Comparison of ENCODE assay signal across 20 cellular contexts in the genomic region with DNA sequence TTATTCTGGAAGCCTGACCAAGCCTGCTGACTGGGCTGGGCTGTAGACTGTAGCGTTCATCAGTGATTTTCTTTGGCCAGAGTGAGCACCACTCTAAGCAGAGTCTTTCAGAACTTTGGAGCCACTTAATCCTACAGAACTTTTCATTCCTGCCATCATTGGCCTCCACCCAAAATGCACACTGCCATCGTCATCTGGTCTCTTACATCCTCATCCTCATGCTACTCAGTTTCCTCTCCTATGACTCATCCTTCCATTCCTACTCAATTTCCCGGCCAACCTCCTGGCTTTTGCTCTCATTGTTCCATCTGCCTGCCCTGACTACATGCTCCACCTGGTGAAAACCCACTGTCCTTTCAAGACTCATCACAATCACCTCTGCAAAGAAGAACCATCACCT.
A peak's percentile ranks its signal among the peaks of the same experiment; 100 is the strongest.
DNase-seq lines count a peak whose midpoint lies in the region; ATAC-seq and TF ChIP-seq lines count a peak whose summit lies in the region.
"Had no signal": no experiment of that assay in that cellular context is flagged by ENCODE, and none has a peak within 500 bp of the region (broad histone marks: within the 10 kb centered on the region; RNA-seq: fewer than 3 reads in every experiment).

No MANE protein-coding gene starts in this region.

- H3K27me3 Mint-ChIP-seq in activated CD4-positive, alpha-beta T cell treated with anti-CD3 and anti-CD28 coated beads for 36 hours: no peaks in the 10 kb centered on the region
- H3K27me3 Mint-ChIP-seq: activated T-helper 17 cell treated with anti-CD3 and anti-CD28 coated beads, Interleukin-2, amount 50 U/mL, for 72 hours; CD4-positive, alpha-beta memory T cell; IgD-negative memory B cell; stimulated activated naive CD8-positive, alpha-beta T cell treated with anti-CD3 and anti-CD28 coated beads, Interleukin-15, amount 100 ng/mL, for 72 hours had no signal

- H3K9me3 ChIP-seq in IMR-90 (ENCODE audit: control insufficient read depth, insufficient read depth, low read length) (no peaks in the 10 kb centered on the region), esophagus squamous epithelium (no peaks in the 10 kb centered on the region)
- H3K9me3 ChIP-seq: SJCRH30, upper lobe of right lung had no signal

- H2BK5ac ChIP-seq in IMR-90 (ENCODE audit: low read depth, low read length, poor library complexity, severe bottlenecking): no peak overlapping the region

- H2AFZ ChIP-seq in ACC112 (ENCODE audit: low read length, unreplicated experiment): peak overlapping the region; percentile 14
- no peak overlapping the region for H2AFZ ChIP-seq in IMR-90 (replicated peaks; ENCODE audit: low read length, poor library complexity)
- H2AFZ ChIP-seq: hepatocyte had no signal

- no peak overlapping the region for H2BK15ac ChIP-seq in IMR-90 (ENCODE audit: low read depth, low read length)

- H3K9me1 ChIP-seq in IMR-90 (ENCODE audit: insufficient read depth, low read length): no peaks in the 10 kb centered on the region

- H2BK120ac ChIP-seq in IMR-90 (ENCODE audit: low read depth, low read length): no peak overlapping the region

- H3K27ac ChIP-seq in ACC112 (ENCODE audit: low read depth, low read length) (0 out of 2 replicates have a peak overlapping the region, but pooled peaks have one; percentile 33), IMR-90 (ENCODE audit: insufficient read depth, low read length) (no peak overlapping the region), esophagus squamous epithelium (no peak overlapping the region)
- H3K27ac ChIP-seq: hepatocyte, SJCRH30, upper lobe of right lung had no signal

- H3K18ac ChIP-seq in IMR-90 (ENCODE audit: low read depth, low read length): no peak overlapping the region

- intact Hi-C loops in IMR-90 (cut with micrococcal nuclease): no loop called here
- intact Hi-C loops in esophagus squamous epithelium (cut with DNase I): no loop called here
- intact Hi-C loops in activated CD4-positive, alpha-beta T cell treated with anti-CD3 and anti-CD28 coated beads for 36 hours (cut with DNase I, micrococcal nuclease): no loop called here

- H4K5ac ChIP-seq in IMR-90 (ENCODE audit: low read depth, low read length): no peak overlapping the region

- H3K36me3 Mint-ChIP-seq in activated CD4-positive, alpha-beta T cell treated with anti-CD3 and anti-CD28 coated beads for 36 hours (ENCODE audit: low read depth): no peaks in the 10 kb centered on the region
- H3K36me3 Mint-ChIP-seq: CD4-positive, alpha-beta memory T cell; IgD-negative memory B cell had no signal

- WGBS in IMR-90 (ENCODE audit: extremely low coverage in 2 of 2, insufficient read length in 1 of 2), 2 experiments: 54% methylated on average over 3 of the region's 3 CpGs; no CpG with 5 or more reads in 1 of the 2 experiments
- 31 to 51% methylated on average over 3 of the region's 3 CpGs for WGBS in esophagus squamous epithelium, 2 donors

- TF ChIP-seq POLR2A in IMR-90 (IDR thresholded peaks at IDR 0.05; ENCODE audit: low read depth, low read length): no peak
- no peak for TF ChIP-seq POLR2A in esophagus squamous epithelium (IDR thresholded peaks at IDR 0.05)

- H3K36me3 ChIP-seq in ACC112 (ENCODE audit: insufficient read depth, low read length) (no peaks in the 10 kb centered on the region), IMR-90 (ENCODE audit: control insufficient read depth, insufficient read depth, low read length) (no peaks in the 10 kb centered on the region), esophagus squamous epithelium (no peaks in the 10 kb centered on the region)
- H3K36me3 ChIP-seq: SJCRH30, upper lobe of right lung had no signal

- no peak overlapping the region for H3K4me2 ChIP-seq in IMR-90 (ENCODE audit: low read depth, low read length)
- H3K4me2 ChIP-seq: hepatocyte had no signal

- no peak overlapping the region for H4K8ac ChIP-seq in IMR-90 (ENCODE audit: low read depth in 2 of 2, low read length in 2 of 2)

- CTCF ChIA-PET in IMR-90 (lab: Yijun Ruan, JAX): no interaction called here
- CTCF ChIA-PET in activated CD4-positive, alpha-beta T cell treated with anti-CD3 and anti-CD28 coated beads for 36 hours (lab: Charles Lee): interaction anchor here (1.5 kb wide), 1 partner anchor 13 kb away, joined by 6 read pairs; no protein-coding TSS in a partner anchor

- H3K27me3 ChIP-seq in ACC112 (ENCODE audit: insufficient read depth, low read length) (no peaks in the 10 kb centered on the region), IMR-90 (ENCODE audit: control insufficient read depth, insufficient read depth, low read length) (no peaks in the 10 kb centered on the region; the same call in 1 of the 2 replicates), esophagus squamous epithelium (no peaks in the 10 kb centered on the region)
- H3K27me3 ChIP-seq: hepatocyte, SJCRH30, upper lobe of right lung had no signal

- H4K20me1 ChIP-seq in IMR-90 (ENCODE audit: insufficient read depth, low read length): no peaks in the 10 kb centered on the region

- H3K4me3 ChIP-seq in ACC112 (ENCODE audit: low read depth, low read length) (no peak overlapping the region), IMR-90 (ENCODE audit: insufficient read depth, low read depth, low read length) (no peak overlapping the region), cardiac fibroblast (replicated peaks in 1 of 2; ENCODE audit: low read depth in 2 of 2, low read length in 2 of 2) (no peak overlapping the region), fibroblast of villous mesenchyme (ENCODE audit: low read depth, low read length) (no peak overlapping the region), esophagus squamous epithelium (no peak overlapping the region)
- H3K4me3 ChIP-seq: hepatocyte, SJCRH30, upper lobe of right lung had no signal

- no peak overlapping the region for H3K27ac Mint-ChIP-seq in activated CD4-positive, alpha-beta T cell treated with anti-CD3 and anti-CD28 coated beads for 36 hours
- H3K27ac Mint-ChIP-seq: activated T-helper 17 cell treated with anti-CD3 and anti-CD28 coated beads, Interleukin-2, amount 50 U/mL, for 72 hours; CD4-positive, alpha-beta memory T cell; IgD-negative memory B cell; stimulated activated naive CD8-positive, alpha-beta T cell treated with anti-CD3 and anti-CD28 coated beads, Interleukin-15, amount 100 ng/mL, for 72 hours; T-helper 2 cell treated with Interferon-gamma antibody and Interleukin-4, amounts not matched to agents 5 μg/mL and 100 μg/mL, for 36 hours had no signal

- H3K4me1 Mint-ChIP-seq in activated CD4-positive, alpha-beta T cell treated with anti-CD3 and anti-CD28 coated beads for 36 hours: no peaks in the 10 kb centered on the region
- H3K4me1 Mint-ChIP-seq: activated T-helper 17 cell treated with anti-CD3 and anti-CD28 coated beads, Interleukin-2, amount 50 U/mL, for 72 hours; CD4-positive, alpha-beta memory T cell; neural crest cell; stimulated activated naive CD8-positive, alpha-beta T cell treated with anti-CD3 and anti-CD28 coated beads, Interleukin-15, amount 100 ng/mL, for 72 hours had no signal

- H2AK9ac ChIP-seq in IMR-90 (replicated peaks; ENCODE audit: low read depth, low read length, poor library complexity): no peak overlapping the region

- H2AK5ac ChIP-seq in IMR-90 (ENCODE audit: low read depth, low read length): no peak overlapping the region

- H3K56ac ChIP-seq in IMR-90 (ENCODE audit: extremely low read depth, insufficient read depth, low read length): no peak overlapping the region

- ATAC-seq in IMR-90 (ENCODE audit: low read depth): no peak
- no peak for ATAC-seq in activated CD4-positive, alpha-beta T cell treated with anti-CD3 and anti-CD28 coated beads for 36 hours
- ATAC-seq: activated T-helper 17 cell treated with anti-CD3 and anti-CD28 coated beads, Interleukin-2, amount 50 U/mL, for 72 hours; stimulated activated naive CD8-positive, alpha-beta T cell treated with anti-CD3 and anti-CD28 coated beads, Interleukin-15, amount 100 ng/mL, for 72 hours had no signal

- no peak overlapping the region for H3K4me3 Mint-ChIP-seq in activated CD4-positive, alpha-beta T cell treated with anti-CD3 and anti-CD28 coated beads for 36 hours
- H3K4me3 Mint-ChIP-seq: activated T-helper 17 cell treated with anti-CD3 and anti-CD28 coated beads, Interleukin-2, amount 50 U/mL, for 72 hours; CD4-positive, alpha-beta memory T cell; IgD-negative memory B cell; neural crest cell; stimulated activated naive CD8-positive, alpha-beta T cell treated with anti-CD3 and anti-CD28 coated beads, Interleukin-15, amount 100 ng/mL, for 72 hours; T-helper 2 cell treated with Interferon-gamma antibody and Interleukin-4, amounts not matched to agents 5 μg/mL and 100 μg/mL, for 36 hours had no signal

- POLR2A ChIA-PET in IMR-90 (lab: Charles Lee; ENCODE audit: unreplicated experiment): no interaction called here
- POLR2A ChIA-PET in activated CD4-positive, alpha-beta T cell treated with anti-CD3 and anti-CD28 coated beads for 36 hours (lab: Charles Lee): no interaction called here

- TF ChIP-seq RAD21 in IMR-90 (IDR thresholded peaks at IDR 0.05; ENCODE audit: low read length): no peak

- H3K9me3 Mint-ChIP-seq in activated CD4-positive, alpha-beta T cell treated with anti-CD3 and anti-CD28 coated beads for 36 hours (ENCODE audit: low read depth): no peaks in the 10 kb centered on the region
- H3K9me3 Mint-ChIP-seq: activated T-helper 17 cell treated with anti-CD3 and anti-CD28 coated beads, Interleukin-2, amount 50 U/mL, for 72 hours; CD4-positive, alpha-beta memory T cell; IgD-negative memory B cell; neural crest cell; stimulated activated naive CD8-positive, alpha-beta T cell treated with anti-CD3 and anti-CD28 coated beads, Interleukin-15, amount 100 ng/mL, for 72 hours; T-helper 2 cell treated with Interferon-gamma antibody and Interleukin-4, amounts not matched to agents 5 μg/mL and 100 μg/mL, for 36 hours had no signal

- no peaks in the 10 kb centered on the region for H3K79me2 ChIP-seq in ACC112 (ENCODE audit: control insufficient read depth, insufficient read depth, low read length, unreplicated experiment)
- H3K79me2 ChIP-seq: hepatocyte had no signal

- in situ Hi-C loops in IMR-90 (cut with MboI; ENCODE audit: low sequenced_read_pairs): loop anchor here (25.0 kb wide), 1 partner anchor 634 kb away; no protein-coding TSS in a partner anchor

- no peak overlapping the region for H2BK20ac ChIP-seq in IMR-90 (ENCODE audit: low read depth, low read length)

- dilution Hi-C loops in IMR-90 (cut with HindIII; ENCODE audit: low sequenced_read_pairs, unreplicated experiment): no loop called here

- no peaks in the 10 kb centered on the region for H3K79me1 ChIP-seq in IMR-90 (ENCODE audit: low read depth in 1 of 2, low read length in 2 of 2)

- no peak overlapping the region for H3K14ac ChIP-seq in IMR-90 (replicated peaks; ENCODE audit: low read depth, low read length)

- H3K4ac ChIP-seq in IMR-90 (ENCODE audit: low read depth, low read length): no peak overlapping the region

- no peak overlapping the region for H3K23ac ChIP-seq in IMR-90 (ENCODE audit: low read depth, low read length)

- no peak overlapping the region for H4K91ac ChIP-seq in IMR-90 (ENCODE audit: insufficient read depth, low read depth, low read length)

- DNase-seq in IMR-90 (peak; percentile 0), cardiac fibroblast (ENCODE audit: low read depth in 2 of 2) (peak; percentile 32 to 71), fibroblast of villous mesenchyme (ENCODE audit: low read depth) (peak; percentile 3), CD1c-positive myeloid dendritic cell (ENCODE audit: extremely low spot score) (no peak), activated gamma-delta T cell treated with Interleukin-2 at 50 U/mL for 16 hours (no peak), esophagus squamous epithelium (lab: John Stamatoyannopoulos, UW) (no peak)
- DNase-seq in activated CD4-positive, alpha-beta T cell treated with anti-CD3 and anti-CD28 coated beads for 36 hours: no peak
- DNase-seq: ACHN; CD4-positive, alpha-beta memory T cell; DND-41; NCI-H524 treated with DMSO at 0.1 percent for 48 hours; SJCRH30; stimulated activated naive CD8-positive, alpha-beta T cell treated with anti-CD3 and anti-CD28 coated beads, Interleukin-15, amount 100 ng/mL, for 72 hours; upper lobe of right lung had no signal

- TF ChIP-seq CTCF in IMR-90 (conservative IDR thresholded peaks at IDR 0.05; ENCODE audit: low read depth, low read length) (no peak), cardiac fibroblast (IDR thresholded peaks at IDR 0.05; ENCODE audit: low read depth, low read length) (no peak), fibroblast of villous mesenchyme (IDR thresholded peaks at IDR 0.05; ENCODE audit: insufficient read depth, low read depth, low read length) (no peak), esophagus squamous epithelium (IDR thresholded peaks at IDR 0.05) (no peak)

- no peak overlapping the region for H3K9ac ChIP-seq in IMR-90 (ENCODE audit: low read depth, low read length)

- H3K4me1 ChIP-seq in ACC112 (ENCODE audit: control insufficient read depth, insufficient read depth, low read length, unreplicated experiment): peaks cover 11% of the 10 kb centered on the region
- no peaks in the 10 kb centered on the region for H3K4me1 ChIP-seq in IMR-90 (ENCODE audit: control insufficient read depth, insufficient read depth, low read length)
- H3K4me1 ChIP-seq in esophagus squamous epithelium: no peaks in the 10 kb centered on the region
- H3K4me1 ChIP-seq: SJCRH30, upper lobe of right lung had no signal

- BruUV-seq in IMR-90 (replicated peaks; lab: Mats Ljungman, UMichigan): no TSS peak

Comparison
In these comparisons a context has a peak if more than half of its experiments do, and no peak if none do; other contexts are left out.
1. DNase-seq: peak in IMR-90 (single experiment), cardiac fibroblast (2 of 2) and fibroblast of villous mesenchyme (single experiment); none in CD1c-positive myeloid dendritic cell (single experiment), activated gamma-delta T cell treated with Interleukin-2 at 50 U/mL for 16 hours (single experiment), esophagus squamous epithelium (single experiment) and activated CD4-positive, alpha-beta T cell treated with anti-CD3 and anti-CD28 coated beads for 36 hours (single experiment).